Comparison of ENCODE assay signal across 29 cellular contexts in genomic region chr9:10661994-10662393, GRCh38. TPM values are rescaled to one million over a fixed set of nuclear protein-coding genes. Genes with fewer than 3 reads are reported as not detected.
"Had no signal": no experiment of that assay in that cellular context is flagged by ENCODE, and none has a peak within 500 bp of the region (broad histone marks: within the 10 kb centered on the region; RNA-seq: fewer than 3 reads in every experiment).

No MANE protein-coding gene starts in this region.

- H3K9me3 Mint-ChIP-seq: dendritic cell treated with granulocyte-macrophage colony-stimulating factor and Interleukin-4, amounts not matched to agents 40 ng/mL and 50 ng/mL, for 4 days; endodermal cell; mesothelial cell of epicardium; nephron progenitor cell had no signal

- H3K4me1 ChIP-seq: colonic mucosa, gastrocnemius medialis, pancreas, right lobe of liver, suprapubic skin, transverse colon, upper lobe of right lung, uterus had no signal

- H3K36me3 ChIP-seq: colonic mucosa, gastrocnemius medialis, neutrophil, pancreas, right lobe of liver, suprapubic skin, transverse colon, upper lobe of right lung, uterus had no signal

- FAIRE-seq: kidney, pancreas, small intestine had no signal

- H3K27me3 ChIP-seq: colonic mucosa, gastrocnemius medialis, neutrophil, pancreas, right lobe of liver, suprapubic skin, transverse colon, upper lobe of right lung, uterus had no signal

- H3K9me3 ChIP-seq: colonic mucosa, gastrocnemius medialis, pancreas, right lobe of liver, suprapubic skin, transverse colon, upper lobe of right lung, uterus had no signal

- H3K27me3 Mint-ChIP-seq: dendritic cell treated with granulocyte-macrophage colony-stimulating factor and Interleukin-4, amounts not matched to agents 40 ng/mL and 50 ng/mL, for 4 days; naive thymus-derived CD8-positive, alpha-beta T cell; stimulated activated naive CD8-positive, alpha-beta T cell treated with anti-CD3 and anti-CD28 coated beads, Interleukin-15, amount 100 ng/mL, for 72 hours had no signal

- H3K4me1 Mint-ChIP-seq: endodermal cell; naive thymus-derived CD8-positive, alpha-beta T cell; nephron progenitor cell; stimulated activated naive CD8-positive, alpha-beta T cell treated with anti-CD3 and anti-CD28 coated beads, Interleukin-15, amount 100 ng/mL, for 72 hours had no signal

- H3K27ac Mint-ChIP-seq: dendritic cell treated with granulocyte-macrophage colony-stimulating factor and Interleukin-4, amounts not matched to agents 40 ng/mL and 50 ng/mL, for 4 days; endodermal cell; mesothelial cell of epicardium; naive thymus-derived CD8-positive, alpha-beta T cell; nephron progenitor cell; stimulated activated naive CD8-positive, alpha-beta T cell treated with anti-CD3 and anti-CD28 coated beads, Interleukin-15, amount 100 ng/mL, for 72 hours had no signal

- DNase-seq: colonic mucosa; effector CD8-positive, alpha-beta T cell; endodermal cell; foreskin fibroblast; gastrocnemius medialis; head of caudate nucleus; kidney; mesenchymal stem cell; mucosa of descending colon; naive thymus-derived CD8-positive, alpha-beta T cell; nephron progenitor cell; pancreas; retina; right lobe of liver; small intestine; stimulated activated CD4-positive, alpha-beta T cell treated with anti-CD3 and anti-CD28 coated beads, Interleukin-15, amount 100 ng/mL, for 24 hours; stimulated activated CD4-positive, alpha-beta T cell treated with anti-CD3 and anti-CD28 coated beads, Interleukin-2, amount 100 ng/mL, for 48 hours; stimulated activated naive CD4-positive, alpha-beta T cell; stimulated activated naive CD8-positive, alpha-beta T cell treated with anti-CD3 and anti-CD28 coated beads, Interleukin-15, amount 100 ng/mL, for 72 hours; transverse colon; upper lobe of right lung; uterus had no signal

- ATAC-seq: esophagus mucosa; gastrocnemius medialis; left lobe of liver; mucosa of descending colon; naive thymus-derived CD8-positive, alpha-beta T cell; pancreas; right lobe of liver; stimulated activated naive CD8-positive, alpha-beta T cell treated with anti-CD3 and anti-CD28 coated beads, Interleukin-15, amount 100 ng/mL, for 72 hours; upper lobe of right lung had no signal

- H3K4me3 Mint-ChIP-seq: dendritic cell treated with granulocyte-macrophage colony-stimulating factor and Interleukin-4, amounts not matched to agents 40 ng/mL and 50 ng/mL, for 4 days; endodermal cell; mesothelial cell of epicardium; naive thymus-derived CD8-positive, alpha-beta T cell; nephron progenitor cell; stimulated activated naive CD8-positive, alpha-beta T cell treated with anti-CD3 and anti-CD28 coated beads, Interleukin-15, amount 100 ng/mL, for 72 hours had no signal

- H3K36me3 Mint-ChIP-seq: mesothelial cell of epicardium; naive thymus-derived CD8-positive, alpha-beta T cell had no signal

- H3K4me3 ChIP-seq: colonic mucosa, gastrocnemius medialis, mucosa of descending colon, pancreas, right lobe of liver, suprapubic skin, transverse colon, upper lobe of right lung, uterus had no signal

- H3K27ac ChIP-seq: colonic mucosa, epithelial cell of prostate, gastrocnemius medialis, neutrophil, pancreas, right lobe of liver, suprapubic skin, transverse colon, upper lobe of right lung, uterus had no signal

RNA-seq across cellular contexts. Expression of gene PTPRD, which starts 49.2 kb away (rescaled TPM):
- total RNA-seq: naive thymus-derived CD8-positive, alpha-beta T cell had no signal
- polyA plus RNA-seq: naive thymus-derived CD8-positive, alpha-beta T cell had no signal
